ENCODE assay signal across 14 cellular contexts in the genomic region with DNA sequence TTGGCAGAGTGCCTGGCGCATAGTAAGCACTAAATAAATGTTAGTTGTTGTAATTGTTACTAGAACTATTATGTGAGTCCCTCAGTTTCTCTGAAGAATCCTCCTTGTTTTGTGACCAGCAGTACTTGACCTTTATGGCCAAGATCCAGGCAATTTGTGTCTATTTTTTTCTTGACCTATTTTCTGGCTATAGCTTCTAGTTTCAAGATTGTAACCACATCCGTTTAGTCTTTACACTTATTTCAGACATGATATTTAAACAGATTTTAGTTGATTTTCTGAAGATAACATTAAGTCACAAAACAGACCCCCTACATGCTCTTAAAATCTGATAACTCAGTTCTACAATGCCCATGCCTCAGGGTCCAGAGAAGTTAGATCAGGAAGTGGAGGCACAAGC.
"Had no signal": no experiment of that assay in that cellular context is flagged by ENCODE, and none has a peak within 500 bp of the region (broad histone marks: within the 10 kb centered on the region; RNA-seq: fewer than 3 reads in every experiment).

No MANE protein-coding gene starts in this region.

- H3K4me3 Mint-ChIP-seq: neural crest cell had no signal

- DNase-seq: activated CD4-positive, CD25-positive, alpha-beta regulatory T cell; activated CD8-positive, alpha-beta memory T cell treated with anti-CD3 and anti-CD28 coated beads, Interleukin-2, amount 50 U/mL, for 48 hours; activated effector memory CD4-positive, alpha-beta T cell treated with Interleukin-2 at 50 U/mL for 16 hours; colonic mucosa; foreskin melanocyte; head of caudate nucleus; left ventricle myocardium inferior; mesenchymal stem cell; sigmoid colon; SK-N-SH; stimulated activated CD4-positive, alpha-beta T cell treated with anti-CD3 and anti-CD28 coated beads, Interleukin-4, amount 100 ng/mL, for 1 hour; tibial artery; uterus had no signal

- H3K27ac ChIP-seq: colonic mucosa, left ventricle myocardium inferior, sigmoid colon, tibial artery, uterus had no signal

- H3K36me3 ChIP-seq: colonic mucosa, left ventricle myocardium inferior, sigmoid colon, tibial artery, uterus had no signal

- H3K9me3 ChIP-seq: colonic mucosa, left ventricle myocardium inferior, sigmoid colon, SK-N-SH, tibial artery, uterus had no signal

- H3K4me3 ChIP-seq: colonic mucosa, left ventricle myocardium inferior, sigmoid colon, tibial artery, uterus had no signal

- H3K4me1 ChIP-seq: colonic mucosa, uterus had no signal

- H3K27me3 ChIP-seq: colonic mucosa, sigmoid colon, uterus had no signal
